Comparison of ENCODE assay signal across 16 cellular contexts in genomic region chr10:114566064-114566463, GRCh38.
DNase-seq lines count a peak whose midpoint lies in the region; ATAC-seq and TF ChIP-seq lines count a peak whose summit lies in the region.
"Had no signal": no experiment of that assay in that cellular context is flagged by ENCODE, and none has a peak within 500 bp of the region (broad histone marks: within the 10 kb centered on the region; RNA-seq: fewer than 3 reads in every experiment).

No MANE protein-coding gene starts in this region.

- no peak overlapping the region for H3K27ac ChIP-seq in HEK293 (ENCODE audit: extremely low read depth, low read depth, low read length)
- H3K27ac ChIP-seq: 22Rv1, A549, C4-2B had no signal

- no peaks in the 10 kb centered on the region for H3K9me3 ChIP-seq in HEK293 (ENCODE audit: control insufficient read depth, insufficient read depth, low read depth, low read length)
- H3K9me3 ChIP-seq: A549, Caco-2 had no signal

- H3K4me1 Mint-ChIP-seq in T-helper 2 cell treated with Interferon-gamma antibody and Interleukin-4, amounts not matched to agents 5 μg/mL and 100 μg/mL, for 36 hours (ENCODE audit: low read depth): no peaks in the 10 kb centered on the region
- H3K4me1 Mint-ChIP-seq in stimulated activated effector memory CD8-positive, alpha-beta T cell treated with anti-CD3 and anti-CD28 coated beads, Interleukin-12 subunit alpha, Interleukin-12 subunit beta, amount 100 ng/mL, for 72 hours: no peaks in the 10 kb centered on the region
- H3K4me1 Mint-ChIP-seq: GM23338 had no signal

- no peaks in the 10 kb centered on the region for H3K9me3 Mint-ChIP-seq in T-helper 2 cell treated with Interferon-gamma antibody and Interleukin-4, amounts not matched to agents 5 μg/mL and 100 μg/mL, for 36 hours
- no peaks in the 10 kb centered on the region for H3K9me3 Mint-ChIP-seq in stimulated activated effector memory CD8-positive, alpha-beta T cell treated with anti-CD3 and anti-CD28 coated beads, Interleukin-12 subunit alpha, Interleukin-12 subunit beta, amount 100 ng/mL, for 72 hours
- H3K9me3 Mint-ChIP-seq: CD4-positive, alpha-beta T cell; GM23338 had no signal

- no peaks in the 10 kb centered on the region for H3K36me3 Mint-ChIP-seq in T-helper 2 cell treated with Interferon-gamma antibody and Interleukin-4, amounts not matched to agents 5 μg/mL and 100 μg/mL, for 36 hours (ENCODE audit: low read depth)
- H3K36me3 Mint-ChIP-seq in stimulated activated effector memory CD8-positive, alpha-beta T cell treated with anti-CD3 and anti-CD28 coated beads, Interleukin-12 subunit alpha, Interleukin-12 subunit beta, amount 100 ng/mL, for 72 hours: no peaks in the 10 kb centered on the region

- H3K36me3 ChIP-seq in HEK293 (ENCODE audit: control insufficient read depth in 2 of 2, insufficient read depth in 1 of 2, low read length in 2 of 2): no peaks in the 10 kb centered on the region; a peak in 1 of 3 replicates

- peak; percentile 61 for ATAC-seq in stimulated activated effector memory CD8-positive, alpha-beta T cell treated with anti-CD3 and anti-CD28 coated beads, Interleukin-12 subunit alpha, Interleukin-12 subunit beta, amount 100 ng/mL, for 72 hours
- ATAC-seq: A549, GM23338, HepG2 had no signal

- H3K4me3 ChIP-seq in HEK293 (ENCODE audit: low read depth, low read length): no peak overlapping the region
- H3K4me3 ChIP-seq: A549, GM23338 had no signal

- peak; percentile 10 for DNase-seq in T-helper 2 cell treated with Interferon-gamma antibody and Interleukin-4, amounts not matched to agents 5 μg/mL and 100 μg/mL, for 36 hours (ENCODE audit: low spot score)
- DNase-seq in T-helper 2 cell (no peak), head of caudate nucleus (peak in 30 of 42 donors; percentile 17 to 90 (median 50)), GM19238 (ENCODE audit: insufficient read length, low spot score) (no peak), retina (no peak)
- no peak for DNase-seq in stimulated activated effector memory CD8-positive, alpha-beta T cell treated with anti-CD3 and anti-CD28 coated beads, Interleukin-12 subunit alpha, Interleukin-12 subunit beta, amount 100 ng/mL, for 72 hours (ENCODE audit: low spot score in 2 of 2)
- DNase-seq: AML-193; Caco-2; CD4-positive, alpha-beta T cell; HCEC 1CT had no signal

- POLR2A ChIA-PET in HEK293 (lab: Yijun Ruan, JAX): interaction anchor here (0.6 kb wide), 1 partner anchor 34 kb away, joined by 4 read pairs; no protein-coding TSS in a partner anchor

- H3K27ac Mint-ChIP-seq in T-helper 2 cell treated with Interferon-gamma antibody and Interleukin-4, amounts not matched to agents 5 μg/mL and 100 μg/mL, for 36 hours: no peak overlapping the region
- H3K27ac Mint-ChIP-seq in stimulated activated effector memory CD8-positive, alpha-beta T cell treated with anti-CD3 and anti-CD28 coated beads, Interleukin-12 subunit alpha, Interleukin-12 subunit beta, amount 100 ng/mL, for 72 hours: no peak overlapping the region
- H3K27ac Mint-ChIP-seq: CD4-positive, alpha-beta T cell; GM23338 had no signal

- CTCF ChIA-PET in HEK293 (lab: Yijun Ruan, JAX): interaction anchor here (1.2 kb wide), 1 partner anchor 9 kb away, joined by 3 read pairs; no protein-coding TSS in a partner anchor

- no peak for TF ChIP-seq CTCF in HEK293 (tag by site-specific recombination; IDR thresholded peaks at IDR 0.05)

- no peak overlapping the region for H3K4me3 Mint-ChIP-seq in T-helper 2 cell treated with Interferon-gamma antibody and Interleukin-4, amounts not matched to agents 5 μg/mL and 100 μg/mL, for 36 hours
- H3K4me3 Mint-ChIP-seq in stimulated activated effector memory CD8-positive, alpha-beta T cell treated with anti-CD3 and anti-CD28 coated beads, Interleukin-12 subunit alpha, Interleukin-12 subunit beta, amount 100 ng/mL, for 72 hours: no peak overlapping the region
- H3K4me3 Mint-ChIP-seq: CD4-positive, alpha-beta T cell; GM23338 had no signal

- H3K27me3 Mint-ChIP-seq in T-helper 2 cell treated with Interferon-gamma antibody and Interleukin-4, amounts not matched to agents 5 μg/mL and 100 μg/mL, for 36 hours (ENCODE audit: low read depth): peaks cover 8% of the 10 kb centered on the region
- H3K27me3 Mint-ChIP-seq: CD4-positive, alpha-beta T cell had no signal

- intact Hi-C loops in head of caudate nucleus (cut with DNase I): no loop called here

- 0 out of 2 replicates have a peak, but pooled peaks cover 3% of the 10 kb centered on the region for H3K4me1 ChIP-seq in HEK293 (ENCODE audit: control insufficient read depth, insufficient read depth, low read length)
- H3K4me1 ChIP-seq: A549, Caco-2 had no signal

TF ChIP-seq in HEK293, 187 proteins besides CTCF, POLR2A, EP300 and RAD21:
- TF ChIP-seq ZNF654 (tag by site-specific recombination; IDR thresholded peaks at IDR 0.05; ENCODE audit: low read depth): no peak
- 0 out of 2 replicates have a peak, but pooled peaks have one; percentile 16 for TF ChIP-seq EGR2 (tag by site-specific recombination; IDR thresholded peaks at IDR 0.05; ENCODE audit: low read depth)
- no peak for TF ChIP-seq GFI1B (tag by site-specific recombination; IDR thresholded peaks at IDR 0.05)

Comparison
In these comparisons a context has a peak if more than half of its experiments do, and no peak if none do; other contexts are left out.
1. DNase-seq: peak in T-helper 2 cell treated with Interferon-gamma antibody and Interleukin-4, amounts not matched to agents 5 μg/mL and 100 μg/mL, for 36 hours (single experiment) and head of caudate nucleus (30 of 42); none in T-helper 2 cell (0 of 5), stimulated activated effector memory CD8-positive, alpha-beta T cell treated with anti-CD3 and anti-CD28 coated beads, Interleukin-12 subunit alpha, Interleukin-12 subunit beta, amount 100 ng/mL, for 72 hours (0 of 2), GM19238 (single experiment) and retina (single experiment).